1 cellular context compared by ENCODE assay signal in genomic region chr19:11479470-11480080, GRCh38.
TF ChIP-seq lines count a peak whose summit lies in the region.

No MANE protein-coding gene starts in this region.

TF ChIP-seq in K562, 482 proteins besides CTCF, POLR2A, EP300 and RAD21 (continued from another document and continues in another):
- TF ChIP-seq ZBTB40 (IDR thresholded peaks at IDR 0.05) (no peak), ZBTB40 (CRISPR knock-in tag; IDR thresholded peaks at IDR 0.05) (0 out of 2 replicates have a peak, but pooled peaks have one; percentile 21), NR2C2 (CRISPR knock-in tag; IDR thresholded peaks at IDR 0.05) (peak; percentile 65; the same call in 1 of the 2 replicates), NR2C2 (tag; IDR thresholded peaks at IDR 0.05) (no peak), ZBTB11 (CRISPR knock-in tag; IDR thresholded peaks at IDR 0.05) (peak in 1 of 3 experiments; percentile 18; a peak in 1 of 6 replicates), E2F1 (CRISPR knock-in tag; IDR thresholded peaks at IDR 0.05) (peak; percentile 87; the same call in 1 of the 2 replicates), GABPB1 (CRISPR knock-in tag; IDR thresholded peaks at IDR 0.05) (peak; percentile 53), BCOR (IDR thresholded peaks at IDR 0.05) (no peak), ZBTB1 (CRISPR knock-in tag; IDR thresholded peaks at IDR 0.05; ENCODE audit: borderline replicate concordance, low read depth) (0 out of 2 replicates have a peak, but pooled peaks have one; percentile 29), GMEB1 (CRISPR knock-in tag; IDR thresholded peaks at IDR 0.05) (0 out of 2 replicates have a peak, but pooled peaks have one; percentile 24), ZNF436 (CRISPR knock-in tag; IDR thresholded peaks at IDR 0.05) (no peak), NR3C1 (CRISPR knock-in tag; IDR thresholded peaks at IDR 0.05) (peak; percentile 96; the same call in 1 of the 2 replicates), SAFB (IDR thresholded peaks at IDR 0.05; ENCODE audit: borderline replicate concordance, low read depth, low read length) (peak; percentile 53; the same call in 1 of the 2 replicates), SMAD4 (CRISPR knock-in tag; conservative IDR thresholded peaks at IDR 0.05) (peak; percentile 36; the same call in 1 of the 2 replicates), USF2 (CRISPR knock-in tag; IDR thresholded peaks at IDR 0.05) (peak; percentile 23; the same call in 1 of the 2 replicates), MXI1 (IDR thresholded peaks at IDR 0.05; ENCODE audit: low read depth, low read length) (peak; percentile 75), ZNF764 (CRISPR knock-in tag; IDR thresholded peaks at IDR 0.05; ENCODE audit: low read depth) (no peak), MTF1 (CRISPR knock-in tag; IDR thresholded peaks at IDR 0.05; ENCODE audit: borderline replicate concordance) (no peak), SIN3A (IDR thresholded peaks at IDR 0.05; ENCODE audit: borderline replicate concordance in 2 of 2, control insufficient read depth in 1 of 2, low read depth in 2 of 2, low read length in 2 of 2) (peak; percentile 91 to 99), HMGN3 (IDR thresholded peaks at IDR 0.05; ENCODE audit: borderline replicate concordance, extremely low read depth, insufficient read length, low read depth, low read length) (peak; percentile 83), FOXM1 (IDR thresholded peaks at IDR 0.05; ENCODE audit: low read depth) (no peak), FOXM1 (CRISPR knock-in tag; IDR thresholded peaks at IDR 0.05; ENCODE audit: low read depth) (no peak), HOMEZ (CRISPR knock-in tag; IDR thresholded peaks at IDR 0.05) (no peak), EHMT2 (IDR thresholded peaks at IDR 0.05) (peak; percentile 94), SAP30 (IDR thresholded peaks at IDR 0.05; ENCODE audit: borderline replicate concordance, insufficient read depth, low read depth, low read length, poor library complexity, severe bottlenecking) (peak; percentile 69), MAZ (CRISPR knock-in tag; conservative IDR thresholded peaks at IDR 0.05 in 1 of 2, IDR thresholded peaks at IDR 0.05 in 1 of 2) (peak; percentile 98 to 99), MYC (IDR thresholded peaks at IDR 0.05; ENCODE audit: low read depth, low read length) (peak; percentile 55; the same call in 1 of the 2 replicates), MYC (CRISPR knock-in tag; IDR thresholded peaks at IDR 0.05; ENCODE audit: borderline replicate concordance, low read depth) (no peak), E2F4 (CRISPR knock-in tag; IDR thresholded peaks at IDR 0.05; ENCODE audit: low read depth) (peak; percentile 71), ZSCAN29 (IDR thresholded peaks at IDR 0.05) (no peak), ZFP1 (CRISPR knock-in tag; IDR thresholded peaks at IDR 0.05) (no peak), HDAC1 (IDR thresholded peaks at IDR 0.05) (peak in 1 of 2 experiments; percentile 20; a peak in 1 of 4 replicates), NR2F6 (CRISPR knock-in tag; IDR thresholded peaks at IDR 0.05) (no peak), HMGXB4 (CRISPR knock-in tag; IDR thresholded peaks at IDR 0.05) (peak; percentile 80; the same call in 1 of the 2 replicates)
